In genomic region chr9:108073823-108074222, GRCh38 we compare ENCODE assay signal across 14 cellular contexts.
"Had no signal": no experiment of that assay in that cellular context is flagged by ENCODE, and none has a peak within 500 bp of the region (broad histone marks: within the 10 kb centered on the region; RNA-seq: fewer than 3 reads in every experiment).

No MANE protein-coding gene starts in this region.

- ATAC-seq: activated CD4-positive, alpha-beta T cell treated with anti-CD3 and anti-CD28 coated beads for 36 hours; gastrocnemius medialis; heart left ventricle; sciatic nerve; stimulated activated naive CD8-positive, alpha-beta T cell treated with anti-CD3 and anti-CD28 coated beads, Interleukin-15, Interleukin-2, amounts not matched to agents 100 U/mL and 50 U/mL, for 24 hours had no signal

- DNase-seq: activated CD4-positive, alpha-beta memory T cell treated with anti-CD3 and anti-CD28 coated beads, Interleukin-2, amount 10 ng/mL, durations not matched to agents 7 days and 5 days; activated CD4-positive, alpha-beta T cell treated with anti-CD3 and anti-CD28 coated beads for 36 hours; activated T-cell treated with anti-CD3 and anti-CD28 coated beads, Interleukin-2, amount 50 U/mL, for 24 hours; adrenal gland; dorsolateral prefrontal cortex; erythroblast; gastrocnemius medialis; heart left ventricle; midbrain; stimulated activated naive CD8-positive, alpha-beta T cell treated with anti-CD3 and anti-CD28 coated beads, Interleukin-15, Interleukin-2, amounts not matched to agents 100 U/mL and 50 U/mL, for 24 hours; T1000; trophoblast cell; WERI-Rb-1 had no signal
